21 cellular contexts compared by ENCODE assay signal in the genomic region with DNA sequence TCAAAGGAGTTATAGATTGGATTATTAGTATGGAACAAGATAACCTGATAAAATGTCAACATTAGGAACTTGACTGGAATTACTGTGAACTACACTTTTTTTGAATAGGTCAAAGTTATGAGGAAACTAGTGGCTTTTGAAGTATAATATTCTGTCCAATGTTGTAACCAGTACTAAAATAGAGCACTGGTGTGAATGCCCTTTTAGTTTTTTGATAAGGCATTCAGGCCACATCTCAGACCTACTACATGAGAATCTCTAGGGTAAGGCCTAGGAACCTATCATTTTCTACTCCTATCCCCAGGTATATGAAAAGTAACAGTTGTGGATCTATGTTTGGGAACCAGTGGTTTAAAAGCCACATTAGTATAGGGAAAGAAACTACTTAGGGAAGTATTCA. TPM values are rescaled to one million over a fixed set of nuclear protein-coding genes. Genes with fewer than 3 reads are reported as not detected.
DNase-seq lines count a peak whose midpoint lies in the region; ATAC-seq, FAIRE-seq and TF ChIP-seq lines count a peak whose summit lies in the region.
"Had no signal": no experiment of that assay in that cellular context is flagged by ENCODE, and none has a peak within 500 bp of the region (broad histone marks: within the 10 kb centered on the region; RNA-seq: fewer than 3 reads in every experiment).

No MANE protein-coding gene starts in this region.

- H3K36me3 Mint-ChIP-seq in activated T-cell treated with anti-CD3 and anti-CD28 coated beads, Interleukin-2, amount 50 U/mL, for 24 hours (ENCODE audit: low read depth), result peaks cover 50% of the 10 kb centered on the region
- peaks cover 9 to 25% of the 10 kb centered on the region in 2 donors for H3K36me3 Mint-ChIP-seq in CD4-positive, alpha-beta memory T cell
- H3K36me3 Mint-ChIP-seq in effector memory CD8-positive, alpha-beta T cell (ENCODE audit: insufficient read depth), result peaks cover 50% of the 10 kb centered on the region
- H3K36me3 Mint-ChIP-seq in naive thymus-derived CD8-positive, alpha-beta T cell, result peaks cover 0 to 7% (median 0%) of the 10 kb centered on the region in 3 donors

- no peak overlapping the region for H3K4me3 ChIP-seq in CD4-positive, alpha-beta memory T cell (ENCODE audit: low read length in 2 of 2)
- H3K4me3 ChIP-seq in prostate gland, result no peak overlapping the region
- H3K4me3 ChIP-seq: ovary had no signal

- no peak for FAIRE-seq in D721Med (lab: Jason Lieb, UNC)
- FAIRE-seq: A204.1, keratinocyte had no signal

- intact Hi-C loops in CD4-positive, alpha-beta memory T cell (cut with micrococcal nuclease), result loop anchor here (1.0 kb wide), 1 partner anchor 9 kb away; no protein-coding TSS in a partner anchor
- intact Hi-C loops in prostate gland (cut with DNase I), result no loop called here

- H3K4me3 Mint-ChIP-seq in activated T-cell treated with anti-CD3 and anti-CD28 coated beads, Interleukin-2, amount 50 U/mL, for 24 hours, result no peak overlapping the region
- peak overlapping the region; percentile 2 to 65 (median 28) for H3K4me3 Mint-ChIP-seq in CD4-positive, alpha-beta memory T cell
- peak overlapping the region; percentile 15 to 58 for H3K4me3 Mint-ChIP-seq in effector memory CD8-positive, alpha-beta T cell
- peak overlapping the region in 3 of 10 donors; percentile 3 to 75 (median 21) for H3K4me3 Mint-ChIP-seq in naive thymus-derived CD8-positive, alpha-beta T cell

- no peaks in the 10 kb centered on the region for H3K9me3 Mint-ChIP-seq in activated T-cell treated with anti-CD3 and anti-CD28 coated beads, Interleukin-2, amount 50 U/mL, for 24 hours
- peaks cover 0 to 2% (median 0%) of the 10 kb centered on the region in 8 donors for H3K9me3 Mint-ChIP-seq in CD4-positive, alpha-beta memory T cell
- H3K9me3 Mint-ChIP-seq in effector memory CD8-positive, alpha-beta T cell, result no peaks in the 10 kb centered on the region
- no peaks in the 10 kb centered on the region for H3K9me3 Mint-ChIP-seq in naive thymus-derived CD8-positive, alpha-beta T cell

- no peaks in the 10 kb centered on the region for H3K9me3 ChIP-seq in CD4-positive, alpha-beta memory T cell (ENCODE audit: control insufficient read depth in 1 of 2, low read length in 2 of 2)
- H3K9me3 ChIP-seq in prostate gland, result no peaks in the 10 kb centered on the region
- H3K9me3 ChIP-seq: BE2C, ovary had no signal

- no peak for DNase-seq in activated T-cell treated with anti-CD3 and anti-CD28 coated beads, Interleukin-2, amount 50 U/mL, for 24 hours
- DNase-seq in activated T-cell treated with anti-CD3 and anti-CD28 coated beads for 4 hours, result no peak
- DNase-seq in CD4-positive, alpha-beta memory T cell, result no peak
- no peak for DNase-seq in effector memory CD8-positive, alpha-beta T cell
- no peak for DNase-seq in naive thymus-derived CD8-positive, alpha-beta T cell
- no peak for DNase-seq in D721Med (ENCODE audit: insufficient read length, low spot score)
- DNase-seq in prostate gland (ENCODE audit: low spot score), result no peak
- DNase-seq in OCI-M1 (lab: John Stamatoyannopoulos, UW), result no peak
- DNase-seq: activated CD4-positive, CD25-positive, alpha-beta regulatory T cell treated with anti-CD3 and anti-CD28 coated beads, Interleukin-2, amount 50 U/mL, for 72 hours; activated gamma-delta T cell treated with Interleukin-2 at 50 U/mL for 16 hours; BE2C; DMS 273 treated with DMSO at 0.1 percent for 48 hours; effector CD8-positive, alpha-beta T cell; foreskin keratinocyte; NCI-H1048; NCI-H187; ovary had no signal

- H3K4me1 ChIP-seq in CD4-positive, alpha-beta memory T cell (ENCODE audit: insufficient read depth, low read length), result peaks cover 79% of the 10 kb centered on the region
- peaks cover 3% of the 10 kb centered on the region for H3K4me1 ChIP-seq in prostate gland (replicated peaks)

- no peaks in the 10 kb centered on the region for H3K27me3 ChIP-seq in CD4-positive, alpha-beta memory T cell (ENCODE audit: insufficient read depth, low read length)
- H3K27me3 ChIP-seq in prostate gland (replicated peaks; ENCODE audit: insufficient read depth), result no peaks in the 10 kb centered on the region
- H3K27me3 ChIP-seq: BE2C, foreskin keratinocyte, ovary had no signal

- TF ChIP-seq CTCF in D721Med (IDR thresholded peaks at IDR 0.05; ENCODE audit: insufficient read depth, missing control alignments), result no peak
- TF ChIP-seq CTCF in prostate gland (IDR thresholded peaks at IDR 0.05), result no peak

- CTCF ChIA-PET in CD4-positive, alpha-beta memory T cell (lab: Charles Lee; ENCODE audit: partially characterized antibody), result no interaction called here

- no peak overlapping the region for H3K27ac ChIP-seq in CD4-positive, alpha-beta memory T cell (ENCODE audit: low read depth, low read length)
- no peak overlapping the region for H3K27ac ChIP-seq in prostate gland
- H3K27ac ChIP-seq: foreskin keratinocyte, ovary, RWPE1 had no signal

- ATAC-seq in effector memory CD8-positive, alpha-beta T cell (replicated peaks), result no peak
- ATAC-seq in naive thymus-derived CD8-positive, alpha-beta T cell, result no peak
- ATAC-seq: foreskin keratinocyte, sciatic nerve had no signal

- peaks cover 75% of the 10 kb centered on the region for H3K4me1 Mint-ChIP-seq in activated T-cell treated with anti-CD3 and anti-CD28 coated beads, Interleukin-2, amount 50 U/mL, for 24 hours (ENCODE audit: low read depth)
- peaks cover 53 to 79% (median 69%) of the 10 kb centered on the region in 4 donors for H3K4me1 Mint-ChIP-seq in CD4-positive, alpha-beta memory T cell
- peaks cover 60 to 72% of the 10 kb centered on the region in 2 donors for H3K4me1 Mint-ChIP-seq in effector memory CD8-positive, alpha-beta T cell (ENCODE audit: low read depth in 2 of 2)
- H3K4me1 Mint-ChIP-seq in naive thymus-derived CD8-positive, alpha-beta T cell, result peaks cover 30 to 80% (median 69%) of the 10 kb centered on the region in 4 donors

- TF ChIP-seq POLR2A in prostate gland (IDR thresholded peaks at IDR 0.05), result no peak

- H3K36me3 ChIP-seq in CD4-positive, alpha-beta memory T cell (ENCODE audit: insufficient read depth, low read length), result no peaks in the 10 kb centered on the region
- no peaks in the 10 kb centered on the region for H3K36me3 ChIP-seq in prostate gland
- H3K36me3 ChIP-seq: ovary had no signal

- peak overlapping the region; percentile 51 for H3K27ac Mint-ChIP-seq in activated T-cell treated with anti-CD3 and anti-CD28 coated beads, Interleukin-2, amount 50 U/mL, for 24 hours
- peak overlapping the region in 5 of 7 donors; percentile 17 to 81 (median 31) for H3K27ac Mint-ChIP-seq in CD4-positive, alpha-beta memory T cell
- peak overlapping the region; percentile 33 to 73 for H3K27ac Mint-ChIP-seq in effector memory CD8-positive, alpha-beta T cell
- H3K27ac Mint-ChIP-seq in naive thymus-derived CD8-positive, alpha-beta T cell, result peak overlapping the region in 8 of 10 donors; percentile 2 to 63 (median 30)

- no peaks in the 10 kb centered on the region for H3K27me3 Mint-ChIP-seq in activated T-cell treated with anti-CD3 and anti-CD28 coated beads, Interleukin-2, amount 50 U/mL, for 24 hours
- H3K27me3 Mint-ChIP-seq in CD4-positive, alpha-beta memory T cell, result no peaks in the 10 kb centered on the region
- no peaks in the 10 kb centered on the region for H3K27me3 Mint-ChIP-seq in effector memory CD8-positive, alpha-beta T cell
- H3K27me3 Mint-ChIP-seq in naive thymus-derived CD8-positive, alpha-beta T cell, result no peaks in the 10 kb centered on the region

- POLR2A ChIA-PET in CD4-positive, alpha-beta memory T cell (lab: Charles Lee; ENCODE audit: partially characterized antibody), result interaction anchor here (1.1 kb wide), 1 partner anchor 47 kb away, joined by 4 read pairs; no protein-coding TSS in a partner anchor
- POLR2A ChIA-PET in naive thymus-derived CD8-positive, alpha-beta T cell (lab: Charles Lee), result no interaction called here

RNA-seq across cellular contexts. Expression of a gene that starts 16.4 kb away (rescaled TPM):
- total RNA-seq in CD4-positive, alpha-beta memory T cell, result 100 to 1,000 TPM; 213 to 224 TPM
- 100 to 1,000 TPM; 109 to 244 TPM for polyA plus RNA-seq in CD4-positive, alpha-beta memory T cell
- 100 to 1,000 TPM; 186 to 188 TPM for total RNA-seq in naive thymus-derived CD8-positive, alpha-beta T cell
- 100 to 1,000 TPM; 119 to 193 (median 140) TPM for polyA plus RNA-seq in naive thymus-derived CD8-positive, alpha-beta T cell
- total RNA-seq in prostate gland, result 100 to 1,000 TPM in 1 of 2 donors, 10 to 100 TPM in 1; 83.7 to 102 TPM
